ENCODE assay signal across 8 cellular contexts in the genomic region with DNA sequence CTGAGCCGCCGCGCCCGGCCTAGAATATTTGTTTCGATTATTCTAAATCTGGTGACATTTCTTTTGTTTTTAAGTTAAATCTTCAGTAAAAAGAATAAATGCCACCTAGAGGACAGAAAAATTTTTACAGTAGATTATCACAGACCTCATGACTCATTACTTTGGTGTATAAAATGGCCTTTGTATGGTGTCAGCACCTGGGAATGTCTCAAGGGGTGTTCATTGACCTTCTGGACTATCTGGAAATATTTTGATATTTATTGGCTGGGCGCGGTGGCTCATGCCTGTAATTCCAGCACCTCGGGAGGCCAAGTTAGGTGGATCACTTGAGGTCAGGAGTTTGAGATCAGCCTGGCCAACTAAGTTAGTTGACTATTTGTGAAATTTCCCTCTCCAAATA. TPM values are rescaled to one million over a fixed set of nuclear protein-coding genes. Genes with fewer than 3 reads are reported as not detected.
DNase-seq lines count a peak whose midpoint lies in the region; ATAC-seq, FAIRE-seq and TF ChIP-seq lines count a peak whose summit lies in the region.

No MANE protein-coding gene starts in this region.

- no peak for TF ChIP-seq POLR2A in GM12892 (IDR thresholded peaks at IDR 0.05; ENCODE audit: low read depth, low read length)

- H3K27ac ChIP-seq in caudate nucleus (ENCODE audit: low read depth, low read length), result no peak overlapping the region

- H3K4me3 ChIP-seq in fibroblast of the aortic adventitia (ENCODE audit: low read depth, low read length), result no peak overlapping the region

- peak; percentile 9 for FAIRE-seq in GM12892 (lab: Jason Lieb, UNC)

- TF ChIP-seq CTCF in AG09319 (IDR thresholded peaks at IDR 0.05; ENCODE audit: low read depth, low read length) (peak; percentile 11), fibroblast of the aortic adventitia (IDR thresholded peaks at IDR 0.05; ENCODE audit: insufficient read depth, low read length) (peak; percentile 17)

- ATAC-seq in HG03175 (IDR thresholded peaks at IDR 0.05; ENCODE audit: unreplicated experiment), result no peak

- DNase-seq in AG09319 (ENCODE audit: extremely low read depth, low read depth) (no peak), GM12892 (ENCODE audit: insufficient read length) (no peak), RPMI7951 (ENCODE audit: low read depth) (peak; percentile 79), fibroblast of the aortic adventitia (ENCODE audit: low read depth) (peak; percentile 72), smooth muscle cell of the brain vasculature (ENCODE audit: low read depth, low spot score) (peak; percentile 10), midbrain (lab: John Stamatoyannopoulos, UW) (no peak), caudate nucleus (lab: John Stamatoyannopoulos, UW) (no peak)

RNA-seq across cellular contexts. Expression of gene SLC30A6, which starts 30.3 kb away (rescaled TPM):
- 9.8 TPM for polyA plus RNA-seq in GM12892 (2012; ENCODE audit: missing spikeins)
- total RNA-seq in RPMI7951 (2014; rRNA removed; shearing (Covaris generic)), result 28.8 and 34.1 TPM in 2 replicates
- 25.8 and 47.2 TPM in 2 replicates for total RNA-seq in fibroblast of the aortic adventitia (ENCODE audit: low replicate concordance)

Comparison
In these comparisons a context has a peak if more than half of its experiments do, and no peak if none do; other contexts are left out.
1. DNase-seq: peak in RPMI7951 (single experiment), fibroblast of the aortic adventitia (single experiment) and smooth muscle cell of the brain vasculature (single experiment); none in AG09319 (single experiment), GM12892 (single experiment), midbrain (single experiment) and caudate nucleus (0 of 61).